In the genomic region with DNA sequence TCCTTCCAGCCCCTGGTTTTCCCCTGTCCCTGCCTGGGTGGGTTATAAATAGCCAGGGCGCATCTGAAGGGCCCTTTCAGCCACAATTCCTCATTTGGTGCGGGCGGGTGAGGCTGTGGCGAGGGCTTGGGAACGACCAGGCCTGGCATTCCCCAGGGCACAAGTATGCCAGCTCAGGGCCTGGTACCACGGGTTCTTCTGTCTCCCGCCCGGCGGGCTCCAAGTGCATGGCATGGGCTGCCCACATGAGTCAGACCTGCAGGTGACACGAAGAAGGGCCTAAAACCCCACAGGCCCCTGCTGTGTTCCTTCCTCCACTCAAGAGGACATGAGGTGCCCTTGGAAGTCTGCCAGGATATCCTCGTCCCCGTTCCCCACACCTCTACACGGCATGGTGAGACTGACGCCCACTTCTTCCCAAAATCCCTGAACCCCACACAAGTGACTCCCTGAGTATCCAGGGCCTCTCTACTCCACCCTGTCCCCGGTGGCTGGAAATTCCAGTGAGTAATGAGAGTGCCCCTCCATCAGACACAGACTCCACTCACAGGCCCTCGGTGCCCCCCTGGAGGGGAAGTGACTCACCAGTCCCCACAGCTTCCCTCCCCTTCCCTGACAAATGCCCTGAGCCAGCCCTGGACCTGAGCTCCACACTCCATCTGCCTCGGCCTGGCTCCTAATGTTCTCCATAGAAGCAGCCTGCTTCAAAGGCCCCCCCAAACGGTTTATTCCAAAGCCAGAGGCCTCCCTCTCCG, we compare ENCODE assay signal across 8 cellular contexts.
DNase-seq lines count a peak whose midpoint lies in the region; ATAC-seq lines count a peak whose summit lies in the region.

No MANE protein-coding gene starts in this region.

- DNase-seq in DMS53 treated with DMSO at 0.1 percent for 48 hours (lab: John Stamatoyannopoulos, UW; ENCODE audit: unreplicated experiment) (peak; percentile 49), Kasumi-1 (lab: John Stamatoyannopoulos, UW) (peak; percentile 24 to 38), left ventricle myocardium superior (peak; percentile 84), sciatic nerve (ENCODE audit: low spot score) (no peak)
- DNase-seq in stimulated activated CD4-positive, alpha-beta T cell treated with anti-CD3 and anti-CD28 coated beads, Interleukin-2, amount 100 ng/mL, for 48 hours: no peak

- no peaks in the 10 kb centered on the region for H3K36me3 Mint-ChIP-seq in activated naive CD8-positive, alpha-beta T cell

- peak; percentile 50 for ATAC-seq in left ventricle myocardium superior
- ATAC-seq in sciatic nerve: peak; percentile 18
- no peak for ATAC-seq in HG02884 (IDR thresholded peaks at IDR 0.05; ENCODE audit: unreplicated experiment)
- no peak for ATAC-seq in GM21381 (IDR thresholded peaks at IDR 0.05; ENCODE audit: unreplicated experiment)

- H3K27ac Mint-ChIP-seq in activated naive CD8-positive, alpha-beta T cell: peak overlapping the region; percentile 66

- no peaks in the 10 kb centered on the region for H3K9me3 Mint-ChIP-seq in activated naive CD8-positive, alpha-beta T cell (ENCODE audit: low read depth)

- peak overlapping the region; percentile 77 for H3K4me3 Mint-ChIP-seq in activated naive CD8-positive, alpha-beta T cell

- H3K4me1 Mint-ChIP-seq in activated naive CD8-positive, alpha-beta T cell (ENCODE audit: low read depth): peaks cover 47% of the 10 kb centered on the region

- intact Hi-C loops in left ventricle myocardium superior (cut with micrococcal nuclease) (no loop called here), sciatic nerve (cut with DNase I) (no loop called here)

- H3K27me3 Mint-ChIP-seq in activated naive CD8-positive, alpha-beta T cell: no peaks in the 10 kb centered on the region

Comparison
In these comparisons a context has a peak if more than half of its experiments do, and no peak if none do; other contexts are left out.
1. DNase-seq: peak in DMS53 treated with DMSO at 0.1 percent for 48 hours (single experiment), Kasumi-1 (2 of 2) and left ventricle myocardium superior (single experiment); none in sciatic nerve (single experiment) and stimulated activated CD4-positive, alpha-beta T cell treated with anti-CD3 and anti-CD28 coated beads, Interleukin-2, amount 100 ng/mL, for 48 hours (0 of 2).
2. ATAC-seq: peak in left ventricle myocardium superior (single experiment) and sciatic nerve (single experiment); none in HG02884 (single experiment) and GM21381 (single experiment).